In genomic region chr14:106039400-106039799, GRCh38 we compare ENCODE assay signal across 8 cellular contexts.
DNase-seq lines count a peak whose midpoint lies in the region.

No MANE protein-coding gene starts in this region.

- DNase-seq in DMS79 treated with DMSO at 0.1 percent for 48 hours (lab: John Stamatoyannopoulos, UW): peak; percentile 54
- peak; percentile 18 for DNase-seq in NCI-H748 treated with DMSO at 0.1 percent for 48 hours (lab: John Stamatoyannopoulos, UW)
- peak; percentile 36 to 48 for DNase-seq in activated T-helper 1 cell treated with anti-CD3 and anti-CD28 coated beads, Interleukin-2, amount 50 U/mL, for 16 hours (ENCODE audit: low read depth in 1 of 2, low spot score in 1 of 2)
- DNase-seq in stimulated activated CD4-positive, alpha-beta T cell treated with anti-CD3 and anti-CD28 coated beads, Interleukin-15, amount 100 ng/mL, for 24 hours: peak; percentile 77
- DNase-seq in NCI-H446 treated with DMSO at 0.1 percent for 48 hours (lab: John Stamatoyannopoulos, UW): no peak
- DNase-seq in NCI-H226: no peak
- no peak for DNase-seq in NCI-H2081 (lab: John Stamatoyannopoulos, UW)
- DNase-seq in RPMI8226: no peak

Comparison
In these comparisons a context has a peak if more than half of its experiments do, and no peak if none do; other contexts are left out.
1. DNase-seq: peak in DMS79 treated with DMSO at 0.1 percent for 48 hours (single experiment), NCI-H748 treated with DMSO at 0.1 percent for 48 hours (single experiment), activated T-helper 1 cell treated with anti-CD3 and anti-CD28 coated beads, Interleukin-2, amount 50 U/mL, for 16 hours (2 of 2) and stimulated activated CD4-positive, alpha-beta T cell treated with anti-CD3 and anti-CD28 coated beads, Interleukin-15, amount 100 ng/mL, for 24 hours (single experiment); none in NCI-H446 treated with DMSO at 0.1 percent for 48 hours (single experiment), NCI-H226 (single experiment), NCI-H2081 (0 of 2) and RPMI8226 (single experiment).